ENCODE assay signal across 33 cellular contexts in the genomic region with DNA sequence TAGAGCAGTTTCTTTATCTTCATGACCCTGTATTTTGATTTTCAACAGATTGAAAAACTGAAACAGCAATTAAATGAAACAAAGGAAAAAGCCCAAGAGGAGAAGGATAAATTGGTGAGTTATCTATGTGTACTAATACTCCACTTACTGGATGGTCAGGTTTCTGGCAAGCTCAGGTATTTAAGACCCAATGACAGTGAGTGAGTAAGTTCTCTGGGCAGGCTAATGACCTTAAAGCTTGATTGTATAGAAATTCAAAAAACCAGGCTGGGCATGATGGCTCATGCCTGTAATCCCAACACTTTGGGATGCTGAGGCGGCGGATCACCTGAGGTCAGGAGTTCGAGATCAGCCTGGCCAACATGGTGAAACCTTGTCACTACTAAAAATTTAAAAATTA.
"Had no signal": no experiment of that assay in that cellular context is flagged by ENCODE, and none has a peak within 500 bp of the region (broad histone marks: within the 10 kb centered on the region; RNA-seq: fewer than 3 reads in every experiment).

No MANE protein-coding gene starts in this region.

- ATAC-seq: activated CD4-positive, CD25-positive, alpha-beta regulatory T cell treated with anti-CD3 and anti-CD28 coated beads, Interleukin-2, amount 50 U/mL, for 24 hours; activated CD8-positive, alpha-beta memory T cell treated with anti-CD3 and anti-CD28 coated beads, Interleukin-2, amount 10 ng/mL, durations not matched to agents 7 days and 5 days; activated CD8-positive, alpha-beta T cell treated with anti-CD3 and anti-CD28 coated beads, Interleukin-2, amount 10 ng/mL, durations not matched to agents 7 days and 5 days; activated naive CD8-positive, alpha-beta T cell treated with anti-CD3 and anti-CD28 coated beads, Interleukin-2, amount 50 U/mL, for 24 hours; body of pancreas; gastrocnemius medialis; heart left ventricle; T-helper 17 cell had no signal

- H3K9me3 ChIP-seq: adrenal gland, body of pancreas, colonic mucosa, gastrocnemius medialis, heart left ventricle had no signal

- H3K4me1 ChIP-seq: adrenal gland, body of pancreas, colonic mucosa, gastrocnemius medialis, heart left ventricle had no signal

- H3K27ac ChIP-seq: adrenal gland, body of pancreas, cardiac muscle cell, colonic mucosa, gastrocnemius medialis, heart left ventricle, WERI-Rb-1 had no signal

- H3K4me3 ChIP-seq: adrenal gland, body of pancreas, cardiac muscle cell, colonic mucosa, gastrocnemius medialis, heart left ventricle had no signal

- FAIRE-seq: endometrium, endothelial cell of umbilical vein had no signal

- H3K36me3 ChIP-seq: adrenal gland, cardiac muscle cell, colonic mucosa, gastrocnemius medialis, WERI-Rb-1 had no signal

- DNase-seq: activated B cell treated with CpG ODN at 0.5 μM for 24 hours; activated CD4-positive, alpha-beta memory T cell treated with anti-CD3 and anti-CD28 coated beads for 36 hours; activated CD4-positive, alpha-beta T cell treated with anti-CD3 and anti-CD28 coated beads for 48 hours; activated CD8-positive, alpha-beta memory T cell treated with anti-CD3 and anti-CD28 coated beads, Interleukin-2, amount 10 ng/mL, durations not matched to agents 7 days and 5 days; activated CD8-positive, alpha-beta memory T cell treated with anti-CD3 and anti-CD28 coated beads, Interleukin-2, amount 50 U/mL, for 4 hours; activated CD8-positive, alpha-beta T cell treated with anti-CD3 and anti-CD28 coated beads, Interleukin-2, amount 10 ng/mL, durations not matched to agents 7 days and 5 days; activated effector memory CD4-positive, alpha-beta T cell treated with anti-CD3 and anti-CD28 coated beads, Interleukin-2, amount 50 U/mL, for 16 hours; activated naive CD4-positive, alpha-beta T cell treated with anti-CD3 and anti-CD28 coated beads for 36 hours; activated naive CD8-positive, alpha-beta T cell treated with anti-CD3 and anti-CD28 coated beads for 36 hours; activated naive CD8-positive, alpha-beta T cell treated with anti-CD3 and anti-CD28 coated beads, Interleukin-2, amount 50 U/mL, for 24 hours; activated T-cell treated with anti-CD3 and anti-CD28 coated beads, Interleukin-2, amount 50 U/mL, for 1 hour; activated T-cell treated with anti-CD3 and anti-CD28 coated beads, Interleukin-2, amount 50 U/mL, for 48 hours; adrenal gland; amygdala; aorta; body of pancreas; central memory CD4-positive, alpha-beta T cell; cerebellar nuclear complex; colonic mucosa; effector CD8-positive, alpha-beta T cell; erythroblast; foreskin fibroblast; gastrocnemius medialis; glutamatergic neuron; heart left ventricle; hypothalamus; T-helper 17 cell; T1000; WERI-Rb-1 had no signal

- H3K27me3 ChIP-seq: adrenal gland, body of pancreas, cardiac muscle cell, colonic mucosa, gastrocnemius medialis, heart left ventricle had no signal
